In the genomic region with DNA sequence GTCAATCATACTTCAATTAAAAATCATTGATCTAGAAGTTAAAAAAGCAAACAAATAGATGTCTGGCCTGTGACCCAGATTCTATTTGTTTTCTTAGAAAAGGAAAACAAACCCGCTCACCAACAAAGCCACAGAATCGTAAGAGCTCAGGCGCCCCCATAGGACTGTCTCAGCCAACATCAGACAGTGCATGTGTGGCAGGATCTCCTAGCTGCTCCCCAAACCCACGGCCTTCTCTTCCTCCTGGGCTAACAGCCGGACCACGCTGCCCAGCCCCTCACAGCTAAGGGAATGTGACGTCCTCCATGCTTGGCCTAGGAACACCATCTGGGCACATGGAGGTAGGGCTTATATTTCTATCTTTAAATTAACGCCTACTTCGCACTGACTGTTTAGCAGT, we compare ENCODE assay signal across 37 cellular contexts. TPM values are rescaled to one million over a fixed set of nuclear protein-coding genes. Genes with fewer than 3 reads are reported as not detected.
"Had no signal": no experiment of that assay in that cellular context is flagged by ENCODE, and none has a peak within 500 bp of the region (broad histone marks: within the 10 kb centered on the region; RNA-seq: fewer than 3 reads in every experiment).

No MANE protein-coding gene starts in this region.

- H3K4me3 ChIP-seq: ascending aorta, cardiac muscle cell, colonic mucosa, gastroesophageal sphincter, psoas muscle, suprapubic skin, tibial artery, upper lobe of right lung had no signal

- H3K27me3 Mint-ChIP-seq: activated naive CD8-positive, alpha-beta T cell had no signal

- H3K79me2 ChIP-seq: parathyroid adenoma had no signal

- H3K4me1 Mint-ChIP-seq: activated T-helper 17 cell treated with anti-CD3 and anti-CD28 coated beads, Interleukin-2, amount 50 U/mL, for 72 hours; brain; neural crest cell had no signal

- H2AFZ ChIP-seq: parathyroid adenoma had no signal

- H3K36me3 Mint-ChIP-seq: activated naive CD8-positive, alpha-beta T cell; brain; naive thymus-derived CD4-positive, alpha-beta T cell had no signal

- DNase-seq: activated CD4-positive, alpha-beta T cell treated with anti-CD3 and anti-CD28 coated beads, Interleukin-2, amount 50 U/mL, for 1 hour; activated naive CD4-positive, alpha-beta T cell; activated T-cell treated with anti-CD3 and anti-CD28 coated beads, Interleukin-2, amount 50 U/mL, for 4 hours; cerebellar nuclear complex; colonic mucosa; effector CD8-positive, alpha-beta T cell; erythroblast; hippocampal formation; kidney; left colon; midbrain; naive thymus-derived CD4-positive, alpha-beta T cell; occipital lobe; psoas muscle; stimulated activated CD4-positive, alpha-beta T cell treated with anti-CD3 and anti-CD28 coated beads, Interleukin-15, amount 100 ng/mL, for 24 hours; stimulated activated CD4-positive, alpha-beta T cell treated with anti-CD3 and anti-CD28 coated beads, Interleukin-2, amount 100 ng/mL, for 24 hours; stimulated activated naive CD4-positive, alpha-beta T cell; T1000; tibial artery; upper lobe of right lung; WERI-Rb-1 had no signal

- H3K9ac ChIP-seq: parathyroid adenoma had no signal

- H3K27me3 ChIP-seq: ascending aorta, colonic mucosa had no signal

- H3K4me1 ChIP-seq: ascending aorta, colonic mucosa, gastroesophageal sphincter, parathyroid adenoma, psoas muscle, suprapubic skin, tibial artery, upper lobe of right lung had no signal

- H3K9me3 ChIP-seq: ascending aorta, colonic mucosa, gastroesophageal sphincter, psoas muscle, suprapubic skin, tibial artery, upper lobe of right lung had no signal

- ATAC-seq: activated T-cell treated with anti-CD3 and anti-CD28 coated beads, Interleukin-2, amount 50 U/mL, for 4 hours; activated T-helper 17 cell treated with anti-CD3 and anti-CD28 coated beads, Interleukin-2, amount 50 U/mL, for 72 hours; gastroesophageal sphincter; left colon; naive thymus-derived CD4-positive, alpha-beta T cell; psoas muscle; upper lobe of right lung had no signal

- H3K27ac ChIP-seq: ascending aorta, cardiac muscle cell, colonic mucosa, gastroesophageal sphincter, parathyroid adenoma, psoas muscle, suprapubic skin, tibial artery, upper lobe of right lung, WERI-Rb-1 had no signal

- H3K27ac Mint-ChIP-seq: activated naive CD8-positive, alpha-beta T cell; activated T-helper 17 cell treated with anti-CD3 and anti-CD28 coated beads, Interleukin-2, amount 50 U/mL, for 72 hours; brain; naive thymus-derived CD4-positive, alpha-beta T cell had no signal

- H3K4me3 Mint-ChIP-seq: activated naive CD8-positive, alpha-beta T cell; activated T-cell treated with anti-CD3 and anti-CD28 coated beads, Interleukin-2, amount 50 U/mL, for 4 hours; activated T-helper 17 cell treated with anti-CD3 and anti-CD28 coated beads, Interleukin-2, amount 50 U/mL, for 72 hours; brain; naive thymus-derived CD4-positive, alpha-beta T cell; neural crest cell had no signal

- H3K36me3 ChIP-seq: ascending aorta, cardiac muscle cell, colonic mucosa, gastroesophageal sphincter, suprapubic skin, tibial artery, upper lobe of right lung, WERI-Rb-1 had no signal

- H3K9me3 Mint-ChIP-seq: activated T-cell treated with anti-CD3 and anti-CD28 coated beads, Interleukin-2, amount 50 U/mL, for 4 hours; activated T-helper 17 cell treated with anti-CD3 and anti-CD28 coated beads, Interleukin-2, amount 50 U/mL, for 72 hours; brain; immature natural killer cell; neural crest cell had no signal

RNA-seq across cellular contexts. Expression of gene OR2Y1, which starts 19.4 kb away (rescaled TPM):
- total RNA-seq: activated CD8-positive, alpha-beta memory T cell treated with anti-CD3 and anti-CD28 coated beads for 36 hours; activated T-cell treated with anti-CD3 and anti-CD28 coated beads, Interleukin-2, amount 50 U/mL, for 4 hours; activated T-helper 17 cell treated with anti-CD3 and anti-CD28 coated beads, Interleukin-2, amount 50 U/mL, for 72 hours; ascending aorta; cardiac muscle cell; colonic mucosa; dermis microvascular lymphatic vessel endothelial cell; fibroblast of lung; fibroblast of villous mesenchyme; gastroesophageal sphincter; kidney; left colon; liver; naive thymus-derived CD4-positive, alpha-beta T cell; neural crest cell; occipital lobe; psoas muscle; suprapubic skin; T-helper 1 cell treated with Interleukin-12 subunit alpha and Interleukin-12 subunit beta and Interleukin-4 antibody, amounts not matched to agents 30 ng/mL and 1 ng/mL, for 36 hours; upper lobe of right lung had no signal
- polyA plus RNA-seq: cardiac muscle cell; fibroblast of lung; immature natural killer cell; liver; naive thymus-derived CD4-positive, alpha-beta T cell; psoas muscle had no signal
